In the genomic region with DNA sequence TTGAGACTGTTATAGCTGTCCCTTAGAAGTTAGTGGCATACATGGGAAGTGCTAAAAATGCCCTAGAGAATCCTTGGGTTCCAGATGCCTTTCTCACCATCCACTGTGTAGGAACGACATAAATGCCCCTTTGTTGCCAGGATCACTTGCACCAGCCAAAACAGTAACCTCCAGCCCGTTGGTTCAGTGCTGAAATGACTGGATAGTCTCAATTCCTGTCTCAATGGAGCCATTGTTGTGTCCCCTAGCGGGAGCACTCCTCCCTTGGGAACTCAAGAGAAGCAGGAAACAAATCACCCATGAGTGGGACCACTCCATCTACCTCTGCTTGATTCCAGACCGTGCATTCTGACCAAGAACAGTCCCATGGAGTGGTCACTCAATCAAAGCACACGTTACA, we compare ENCODE assay signal across 15 cellular contexts.
"Had no signal": no experiment of that assay in that cellular context is flagged by ENCODE, and none has a peak within 500 bp of the region (broad histone marks: within the 10 kb centered on the region; RNA-seq: fewer than 3 reads in every experiment).

No MANE protein-coding gene starts in this region.

- H3K4me3 ChIP-seq: left ventricle myocardium inferior, pancreas, tibial artery, vagina had no signal

- H3K36me3 ChIP-seq: pancreas had no signal

- H3K4me3 Mint-ChIP-seq: activated CD4-positive, alpha-beta T cell treated with anti-CD3 and anti-CD28 coated beads, Interleukin-2, amount 10 ng/mL, durations not matched to agents 7 days and 5 days; activated naive CD4-positive, alpha-beta T cell treated with anti-CD3 and anti-CD28 coated beads, Interleukin-2, amount 10 ng/mL, durations not matched to agents 7 days and 5 days; brain; endodermal cell; T-helper 1 cell treated with Interleukin-12 subunit alpha and Interleukin-12 subunit beta and Interleukin-4 antibody, amounts not matched to agents 30 μg/mL and 1 μg/mL, for 36 hours had no signal

- H3K27me3 ChIP-seq: pancreas, tibial artery, vagina had no signal

- ATAC-seq: pancreas had no signal

- H3K27ac Mint-ChIP-seq: activated CD4-positive, alpha-beta T cell treated with anti-CD3 and anti-CD28 coated beads, Interleukin-2, amount 10 ng/mL, durations not matched to agents 7 days and 5 days; activated naive CD4-positive, alpha-beta T cell treated with anti-CD3 and anti-CD28 coated beads, Interleukin-2, amount 10 ng/mL, durations not matched to agents 7 days and 5 days; activated T-helper 2 cell treated with anti-CD3 and anti-CD28 coated beads, Interferon-gamma antibody, Interleukin-2, Interleukin-4, amounts not matched to agents 10 μg/mL and 5 μg/mL and 100 μg/mL, durations not matched to agents 14 hours and 24 hours and 36 hours; brain; endodermal cell; T-helper 1 cell treated with Interleukin-12 subunit alpha and Interleukin-12 subunit beta and Interleukin-4 antibody, amounts not matched to agents 30 μg/mL and 1 μg/mL, for 36 hours had no signal

- H3K27ac ChIP-seq: left ventricle myocardium inferior, pancreas, tibial artery, vagina had no signal

- H3K9me3 Mint-ChIP-seq: activated naive CD4-positive, alpha-beta T cell treated with anti-CD3 and anti-CD28 coated beads, Interleukin-2, amount 10 ng/mL, durations not matched to agents 7 days and 5 days; T-helper 1 cell treated with Interleukin-12 subunit alpha and Interleukin-12 subunit beta and Interleukin-4 antibody, amounts not matched to agents 30 μg/mL and 1 μg/mL, for 36 hours had no signal

- H3K4me1 ChIP-seq: left ventricle myocardium inferior, pancreas, tibial artery, vagina had no signal

- DNase-seq: activated CD4-positive, alpha-beta T cell treated with anti-CD3 and anti-CD28 coated beads, Interleukin-2, amount 10 ng/mL, durations not matched to agents 7 days and 5 days; activated CD4-positive, CD25-positive, alpha-beta regulatory T cell; activated naive CD4-positive, alpha-beta T cell treated with anti-CD3 and anti-CD28 coated beads, Interleukin-2, amount 10 ng/mL, durations not matched to agents 7 days and 5 days; dermis blood vessel endothelial cell; endodermal cell; glutamatergic neuron; left ventricle myocardium inferior; mesendoderm; pancreas; small intestine; tibial artery had no signal

- H3K4me1 Mint-ChIP-seq: endodermal cell had no signal

- H3K27me3 Mint-ChIP-seq: activated CD4-positive, alpha-beta T cell treated with anti-CD3 and anti-CD28 coated beads, Interleukin-2, amount 10 ng/mL, durations not matched to agents 7 days and 5 days; activated naive CD4-positive, alpha-beta T cell treated with anti-CD3 and anti-CD28 coated beads, Interleukin-2, amount 10 ng/mL, durations not matched to agents 7 days and 5 days; brain had no signal

- H3K9me3 ChIP-seq: left ventricle myocardium inferior, pancreas, tibial artery, vagina had no signal
